In genomic region chr12:56029666-56030293, GRCh38 we compare ENCODE assay signal across 8 cellular contexts. TPM values are rescaled to one million over a fixed set of nuclear protein-coding genes. Genes with fewer than 3 reads are reported as not detected.
DNase-seq lines count a peak whose midpoint lies in the region; ATAC-seq, FAIRE-seq and TF ChIP-seq lines count a peak whose summit lies in the region.

No MANE protein-coding gene starts in this region.

- in situ Hi-C loops in K562 (cut with MboI), result loop anchor here (5.0 to 10.0 kb wide), 3 partner anchors 32 to 292 kb away; partner anchors contain the start of genes ORMDL2, SARNP and SUOX

- intact Hi-C loops in K562 (cut with micrococcal nuclease), result loop anchor here (1.0 kb wide), 1 partner anchor 33 kb away; no protein-coding TSS in a partner anchor

- H2AFZ ChIP-seq in K562 (ENCODE audit: low read depth, low read length), result no peak overlapping the region

- H3K9ac ChIP-seq in K562 (ENCODE audit: insufficient read depth in 1 of 2, low read depth in 2 of 2, low read length in 2 of 2), result no peak overlapping the region

- POLR2A ChIA-PET in K562 (lab: Yijun Ruan, JAX), result interaction anchor here (0.6 to 1.4 kb wide), 10 partner anchors 9 to 311 kb away, joined by 3 to 9 read pairs (median 4); partner anchors contain the start of genes RAB5B, RPS26 and SUOX

- WGBS in K562 (ENCODE audit: insufficient coverage, low coverage, missing lambda C conversion rate), result 87% methylated on average over 6 of the region's 6 CpGs
- WGBS in suprapubic skin, result 86% methylated on average over 6 of the region's 6 CpGs

- H3K27me3 ChIP-seq in K562 (ENCODE audit: control insufficient read depth in 2 of 2, insufficient read depth in 2 of 2, low read length in 2 of 2), result no peaks in the 10 kb centered on the region
- no peaks in the 10 kb centered on the region for H3K27me3 ChIP-seq in kidney epithelial cell (ENCODE audit: control insufficient read depth, insufficient read depth, low read length)
- no peaks in the 10 kb centered on the region for H3K27me3 ChIP-seq in suprapubic skin

- H3K9me3 ChIP-seq in K562 (replicated peaks; ENCODE audit: control insufficient read depth, insufficient read depth, low read depth, low read length) (no peaks in the 10 kb centered on the region), suprapubic skin (no peaks in the 10 kb centered on the region)

- TF ChIP-seq RAD21 in K562 (CRISPR knock-in tag; conservative IDR thresholded peaks at IDR 0.05 in 1 of 2, IDR thresholded peaks at IDR 0.05 in 1 of 2), result peak; percentile 77 to 87

- TF ChIP-seq EP300 in K562 (IDR thresholded peaks at IDR 0.05; ENCODE audit: low read length) (no peak), suprapubic skin (IDR thresholded peaks at IDR 0.05) (no peak)

- H3K4me2 ChIP-seq in K562 (ENCODE audit: insufficient read depth, low read length), result no peak overlapping the region

- CTCF ChIA-PET in K562 (lab: Yijun Ruan, JAX; ENCODE audit: low intra/inter-chr PET ratio), result interaction anchor here (1.3 to 2.2 kb wide), 2 partner anchors 34 to 292 kb away, joined by 4 to 35 read pairs; partner anchors contain the start of gene SUOX

- BruUV-seq in K562 (replicated peaks; lab: Mats Ljungman, UMichigan), result no TSS peak

- FAIRE-seq in K562 (lab: Jason Lieb, UNC), result peak; percentile 96

- no peaks in the 10 kb centered on the region for H3K9me1 ChIP-seq in K562 (ENCODE audit: control insufficient read depth, insufficient read depth, low read length)

- peak; percentile 97 for ATAC-seq in K562
- ATAC-seq in HG03025 (IDR thresholded peaks at IDR 0.05; ENCODE audit: low FRiP score, unreplicated experiment), result no peak

- H4K20me1 ChIP-seq in K562 (replicated peaks; ENCODE audit: control insufficient read depth, insufficient read depth, low read length), result no peaks in the 10 kb centered on the region

- peak; percentile 71 to 74 (median 73) for TF ChIP-seq CTCF in K562 (IDR thresholded peaks at IDR 0.05 in 2 of 3, conservative IDR thresholded peaks at IDR 0.05 in 1 of 3; ENCODE audit: insufficient read depth in 2 of 3, low read depth in 1 of 3, low read length in 3 of 3)
- TF ChIP-seq CTCF in kidney epithelial cell (IDR thresholded peaks at IDR 0.05; ENCODE audit: insufficient read depth, low read length, poor library complexity, severe bottlenecking), result peak; percentile 85
- TF ChIP-seq CTCF in suprapubic skin (IDR thresholded peaks at IDR 0.05), result peak; percentile 45 to 60

- DNase-seq in NCI-H2171 (lab: John Stamatoyannopoulos, UW) (peak; percentile 2), NCI-H2171 treated with DMSO at 0.1 percent for 48 hours (lab: John Stamatoyannopoulos, UW) (no peak), HT1080 (ENCODE audit: low read depth) (peak; percentile 48), SIG-M5 (lab: John Stamatoyannopoulos, UW) (peak; percentile 5), K562 (ENCODE audit: extremely low read depth in 1 of 4, low spot score in 3 of 4) (peak; percentile 56 to 75 (median 65)), kidney epithelial cell (ENCODE audit: low read depth) (no peak), suprapubic skin (ENCODE audit: low spot score in 2 of 2) (no peak)

- H3K4me1 ChIP-seq in K562 (replicated peaks in 1 of 2; ENCODE audit: control insufficient read depth in 2 of 2, insufficient read depth in 2 of 2, low read length in 2 of 2) (peaks cover 0 to 6% of the 10 kb centered on the region in 2 experiments; a peak in 1 of 5 replicates), suprapubic skin (peaks cover 12% of the 10 kb centered on the region)

- TF ChIP-seq POLR2A in K562 (conservative IDR thresholded peaks at IDR 0.05) (no peak), suprapubic skin (IDR thresholded peaks at IDR 0.05) (no peak)

- H3K36me3 ChIP-seq in K562 (ENCODE audit: control insufficient read depth, insufficient read depth, low read length) (peaks cover 89% of the 10 kb centered on the region), kidney epithelial cell (ENCODE audit: control insufficient read depth, insufficient read depth, low read length) (no peaks in the 10 kb centered on the region), suprapubic skin (peaks cover 47% of the 10 kb centered on the region)

- H3K4me3 ChIP-seq in K562 (no peak overlapping the region), kidney epithelial cell (ENCODE audit: low read depth, low read length) (no peak overlapping the region), suprapubic skin (no peak overlapping the region)

- H3K79me2 ChIP-seq in K562 (ENCODE audit: control insufficient read depth, insufficient read depth, low read length), result peaks cover under 1% of the 10 kb centered on the region; the same call in 1 of the 3 replicates

- H3K27ac ChIP-seq in K562 (ENCODE audit: extremely low read depth, low read depth, low read length) (no peak overlapping the region), suprapubic skin (peak overlapping the region; percentile 32)

RNA-seq across cellular contexts. Expression of gene IKZF4, which starts 8.9 kb away (rescaled TPM):
- 0.80 and 1.9 TPM in 2 replicates for total RNA-seq in HT1080 (2014; rRNA removed; shearing (Covaris generic))
- 3.9 and 4.3 TPM in 2 replicates for polyA plus RNA-seq in HT1080 (2015; cell fraction: cytosol; rRNA removed)
- polyA plus RNA-seq in HT1080 (2015; cell fraction: nucleus; rRNA removed), result 4.1 and 4.3 TPM in 2 replicates
- 32.0 and 35.8 TPM in 2 replicates for total RNA-seq in K562 (2011; cell fraction: chromatin; rRNA removed; ENCODE audit: low replicate concordance)
- 14.9 and 21.0 TPM in 2 replicates for total RNA-seq in K562 (2011; cell fraction: nucleolus; rRNA removed)
- 29.4 and 36.0 TPM in 2 replicates for total RNA-seq in K562 (2011; cell fraction: nucleoplasm; rRNA removed)
- total RNA-seq in K562 (2014; rRNA removed) (1.9 and 3.9 TPM in 2 replicates), K562 (2014; rRNA removed; fragmentation: Illumina TruSeq; extraction: Trizol) (2.8 TPM in 2 replicates), K562 (2015; rRNA removed; fragmentation: Illumina TruSeq; extraction: Trizol) (3.6 and 4.6 TPM in 2 replicates), K562 (2021) (16.0 and 16.3 TPM in 2 replicates), kidney epithelial cell (5.7 and 5.8 TPM in 2 replicates), suprapubic skin (10 to 100 TPM in 1 of 4 donors, 1 to 10 TPM in 3; 3.2 to 10.5 (median 3.8) TPM)
- polyA plus RNA-seq in K562 (2011; rRNA removed) (6.7 and 8.2 TPM in 2 replicates), K562 (2014; fragmentation: Illumina TruSeq; extraction: Trizol) (13.5 and 16.0 TPM in 2 replicates), K562 (2014; fragmentation: Nextera tagmentation; extraction: Ambion mirVana) (1 to 10 TPM; 2.8 to 3.6 TPM), K562 (2014; rRNA removed) (6.4 and 10.2 TPM in 2 replicates)
- 7.7 and 10.7 TPM in 2 replicates for polyA plus RNA-seq in K562 (2011; cell fraction: cytosol; rRNA removed)
- 19.0 and 35.6 TPM in 2 replicates for polyA plus RNA-seq in K562 (2011; cell fraction: nucleus; rRNA removed)
- polyA plus RNA-seq in K562 (2012), result 9.7 and 17.3 TPM in 2 replicates
- polyA minus RNA-seq in K562 (2011; rRNA and poly(A)+ RNA removed), result 8.0 and 8.6 TPM in 2 replicates
- polyA minus RNA-seq in K562 (2011; cell fraction: cytosol; rRNA and poly(A)+ RNA removed), result 10.7 and 13.7 TPM in 2 replicates
- polyA minus RNA-seq in K562 (2011; cell fraction: nucleus; rRNA and poly(A)+ RNA removed), result 5.8 and 6.8 TPM in 2 replicates

RNA-seq across cellular contexts. Expression of gene RPS26, which starts 11.9 kb away (rescaled TPM):
- 855 and 1,056 TPM in 2 replicates for total RNA-seq in HT1080 (2014; rRNA removed; shearing (Covaris generic))
- polyA plus RNA-seq in HT1080 (2015; cell fraction: cytosol; rRNA removed), result 643 and 2,329 TPM in 2 replicates
- polyA plus RNA-seq in HT1080 (2015; cell fraction: nucleus; rRNA removed), result 495 and 694 TPM in 2 replicates
- 81.1 and 108 TPM in 2 replicates for total RNA-seq in K562 (2011; cell fraction: chromatin; rRNA removed; ENCODE audit: low replicate concordance)
- total RNA-seq in K562 (2011; cell fraction: nucleolus; rRNA removed), result 111 and 126 TPM in 2 replicates
- 132 and 142 TPM in 2 replicates for total RNA-seq in K562 (2011; cell fraction: nucleoplasm; rRNA removed)
- total RNA-seq in K562 (2014; rRNA removed) (352 and 493 TPM in 2 replicates), K562 (2014; rRNA removed; fragmentation: Illumina TruSeq; extraction: Trizol) (788 and 907 TPM in 2 replicates), K562 (2015; rRNA removed; fragmentation: Illumina TruSeq; extraction: Trizol) (746 and 852 TPM in 2 replicates), K562 (2021) (59.8 and 70.2 TPM in 2 replicates), kidney epithelial cell (1,382 and 1,633 TPM in 2 replicates), suprapubic skin (1,000 to 10,000 TPM in 2 of 4 donors, 100 to 1,000 TPM in 2; 600 to 3,046 (median 910) TPM)
- polyA plus RNA-seq in K562 (2011; rRNA removed) (376 and 443 TPM in 2 replicates), K562 (2014; fragmentation: Illumina TruSeq; extraction: Trizol) (658 and 1,033 TPM in 2 replicates), K562 (2014; fragmentation: Nextera tagmentation; extraction: Ambion mirVana) (1,000 to 10,000 TPM; 1,319 to 1,589 TPM), K562 (2014; rRNA removed) (403 and 523 TPM in 2 replicates)
- 954 and 1,184 TPM in 2 replicates for polyA plus RNA-seq in K562 (2011; cell fraction: cytosol; rRNA removed)
- polyA plus RNA-seq in K562 (2011; cell fraction: nucleus; rRNA removed), result 224 and 243 TPM in 2 replicates
- 372 and 548 TPM in 2 replicates for polyA plus RNA-seq in K562 (2012)
- 556 and 722 TPM in 2 replicates for polyA minus RNA-seq in K562 (2011; rRNA and poly(A)+ RNA removed)
- 78.1 and 105 TPM in 2 replicates for polyA minus RNA-seq in K562 (2011; cell fraction: cytosol; rRNA and poly(A)+ RNA removed)
- polyA minus RNA-seq in K562 (2011; cell fraction: nucleus; rRNA and poly(A)+ RNA removed), result 51.7 and 82.0 TPM in 2 replicates

RNA-seq across cellular contexts. Expression of gene SUOX, which starts 32.7 kb away (rescaled TPM):
- total RNA-seq in HT1080 (2014; rRNA removed; shearing (Covaris generic)), result 15.7 and 15.9 TPM in 2 replicates
- 10.5 and 10.9 TPM in 2 replicates for polyA plus RNA-seq in HT1080 (2015; cell fraction: cytosol; rRNA removed)
- 19.3 and 24.7 TPM in 2 replicates for polyA plus RNA-seq in HT1080 (2015; cell fraction: nucleus; rRNA removed)
- 64.5 and 126 TPM in 2 replicates for total RNA-seq in K562 (2011; cell fraction: chromatin; rRNA removed; ENCODE audit: low replicate concordance)
- total RNA-seq in K562 (2011; cell fraction: nucleolus; rRNA removed), result 67.9 and 78.4 TPM in 2 replicates
- 78.7 and 91.5 TPM in 2 replicates for total RNA-seq in K562 (2011; cell fraction: nucleoplasm; rRNA removed)
- 21.3 and 30.1 TPM in 2 replicates for total RNA-seq in K562 (2014; rRNA removed)
- total RNA-seq in K562 (2014; rRNA removed; fragmentation: Illumina TruSeq; extraction: Trizol), result 18.1 and 22.9 TPM in 2 replicates
- total RNA-seq in K562 (2015; rRNA removed; fragmentation: Illumina TruSeq; extraction: Trizol), result 29.9 and 30.0 TPM in 2 replicates
- 23.7 and 25.8 TPM in 2 replicates for total RNA-seq in K562 (2021)
- polyA plus RNA-seq in K562 (2011; rRNA removed), result 31.2 and 31.5 TPM in 2 replicates
- polyA plus RNA-seq in K562 (2011; cell fraction: cytosol; rRNA removed), result 33.1 and 43.9 TPM in 2 replicates
- polyA plus RNA-seq in K562 (2011; cell fraction: nucleus; rRNA removed), result 62.5 and 76.6 TPM in 2 replicates
- 26.9 and 29.9 TPM in 2 replicates for polyA plus RNA-seq in K562 (2012)
- polyA plus RNA-seq in K562 (2014; fragmentation: Illumina TruSeq; extraction: Trizol), result 32.2 and 39.7 TPM in 2 replicates
- 10 to 100 TPM in 1 of 2 experiments, 1 to 10 TPM in 1; 9.2 to 21.6 TPM for polyA plus RNA-seq in K562 (2014; fragmentation: Nextera tagmentation; extraction: Ambion mirVana)
- polyA plus RNA-seq in K562 (2014; rRNA removed), result 25.4 and 27.9 TPM in 2 replicates
- polyA minus RNA-seq in K562 (2011; rRNA and poly(A)+ RNA removed), result 30.3 and 35.2 TPM in 2 replicates
- 16.8 and 19.6 TPM in 2 replicates for polyA minus RNA-seq in K562 (2011; cell fraction: cytosol; rRNA and poly(A)+ RNA removed)
- polyA minus RNA-seq in K562 (2011; cell fraction: nucleus; rRNA and poly(A)+ RNA removed), result 24.4 and 37.4 TPM in 2 replicates
- total RNA-seq in kidney epithelial cell, result 12.0 and 18.0 TPM in 2 replicates
- total RNA-seq in suprapubic skin, result 10 to 100 TPM; 18.7 to 25.6 (median 22.9) TPM

RNA-seq across cellular contexts. Expression of gene ERBB3, which starts 50.2 kb away (rescaled TPM):
- total RNA-seq in HT1080 (2014; rRNA removed; shearing (Covaris generic)), result 1.2 and 1.4 TPM in 2 replicates
- 0.49 and 1.0 TPM in 2 replicates for polyA plus RNA-seq in HT1080 (2015; cell fraction: cytosol; rRNA removed)
- 0.16 and 0.26 TPM in 2 replicates for polyA plus RNA-seq in HT1080 (2015; cell fraction: nucleus; rRNA removed)
- total RNA-seq in K562 (2011; cell fraction: chromatin; rRNA removed; ENCODE audit: low replicate concordance), result 26.3 and 40.1 TPM in 2 replicates
- 15.7 and 18.8 TPM in 2 replicates for total RNA-seq in K562 (2011; cell fraction: nucleolus; rRNA removed)
- 18.2 and 30.1 TPM in 2 replicates for total RNA-seq in K562 (2011; cell fraction: nucleoplasm; rRNA removed)
- total RNA-seq in K562 (2014; rRNA removed), result 3.6 and 4.2 TPM in 2 replicates
- total RNA-seq in K562 (2014; rRNA removed; fragmentation: Illumina TruSeq; extraction: Trizol), result 2.6 and 3.1 TPM in 2 replicates
- 2.0 and 2.6 TPM in 2 replicates for total RNA-seq in K562 (2015; rRNA removed; fragmentation: Illumina TruSeq; extraction: Trizol)
- total RNA-seq in K562 (2021), result 5.1 and 5.5 TPM in 2 replicates
- 5.3 and 12.2 TPM in 2 replicates for polyA plus RNA-seq in K562 (2011; rRNA removed)
- 2.8 and 9.7 TPM in 2 replicates for polyA plus RNA-seq in K562 (2011; cell fraction: cytosol; rRNA removed)
- 5.9 and 15.1 TPM in 2 replicates for polyA plus RNA-seq in K562 (2011; cell fraction: nucleus; rRNA removed)
- polyA plus RNA-seq in K562 (2012), result 2.7 and 9.2 TPM in 2 replicates
- 4.0 and 5.4 TPM in 2 replicates for polyA plus RNA-seq in K562 (2014; fragmentation: Illumina TruSeq; extraction: Trizol)
- polyA plus RNA-seq in K562 (2014; fragmentation: Nextera tagmentation; extraction: Ambion mirVana), result 1 to 10 TPM; 1.5 to 1.8 TPM
- 3.8 and 7.4 TPM in 2 replicates for polyA plus RNA-seq in K562 (2014; rRNA removed)
- polyA minus RNA-seq in K562 (2011; rRNA and poly(A)+ RNA removed), result 9.6 and 21.6 TPM in 2 replicates
- polyA minus RNA-seq in K562 (2011; cell fraction: cytosol; rRNA and poly(A)+ RNA removed), result 5.8 and 11.6 TPM in 2 replicates
- polyA minus RNA-seq in K562 (2011; cell fraction: nucleus; rRNA and poly(A)+ RNA removed), result 6.5 and 19.8 TPM in 2 replicates
- 12.3 and 17.3 TPM in 2 replicates for total RNA-seq in kidney epithelial cell
- total RNA-seq in suprapubic skin, result 100 to 1,000 TPM; 147 to 226 (median 181) TPM

RNA-seq across cellular contexts. Expression of gene RAB5B, which starts 55.9 kb away (rescaled TPM):
- total RNA-seq in HT1080 (2014; rRNA removed; shearing (Covaris generic)), result 25.8 and 34.4 TPM in 2 replicates
- polyA plus RNA-seq in HT1080 (2015; cell fraction: cytosol; rRNA removed), result 56.4 and 63.0 TPM in 2 replicates
- 53.4 and 56.7 TPM in 2 replicates for polyA plus RNA-seq in HT1080 (2015; cell fraction: nucleus; rRNA removed)
- 74.2 and 106 TPM in 2 replicates for total RNA-seq in K562 (2011; cell fraction: chromatin; rRNA removed; ENCODE audit: low replicate concordance)
- total RNA-seq in K562 (2011; cell fraction: nucleolus; rRNA removed), result 56.2 and 58.3 TPM in 2 replicates
- 79.6 and 100 TPM in 2 replicates for total RNA-seq in K562 (2011; cell fraction: nucleoplasm; rRNA removed)
- 14.3 and 18.2 TPM in 2 replicates for total RNA-seq in K562 (2014; rRNA removed)
- 24.7 and 25.2 TPM in 2 replicates for total RNA-seq in K562 (2014; rRNA removed; fragmentation: Illumina TruSeq; extraction: Trizol)
- total RNA-seq in K562 (2015; rRNA removed; fragmentation: Illumina TruSeq; extraction: Trizol), result 20.8 and 22.0 TPM in 2 replicates
- total RNA-seq in K562 (2021), result 33.7 and 35.1 TPM in 2 replicates
- polyA plus RNA-seq in K562 (2011; rRNA removed), result 73.8 and 79.6 TPM in 2 replicates
- polyA plus RNA-seq in K562 (2011; cell fraction: cytosol; rRNA removed), result 46.7 and 81.7 TPM in 2 replicates
- 47.0 and 59.0 TPM in 2 replicates for polyA plus RNA-seq in K562 (2011; cell fraction: nucleus; rRNA removed)
- 30.1 and 47.5 TPM in 2 replicates for polyA plus RNA-seq in K562 (2012)
- 39.7 and 49.4 TPM in 2 replicates for polyA plus RNA-seq in K562 (2014; fragmentation: Illumina TruSeq; extraction: Trizol)
- polyA plus RNA-seq in K562 (2014; fragmentation: Nextera tagmentation; extraction: Ambion mirVana), result 10 to 100 TPM in 1 of 2 experiments, 1 to 10 TPM in 1; 6.8 to 12.2 TPM
- 29.5 and 37.1 TPM in 2 replicates for polyA plus RNA-seq in K562 (2014; rRNA removed)
- polyA minus RNA-seq in K562 (2011; rRNA and poly(A)+ RNA removed), result 71.3 and 77.5 TPM in 2 replicates
- 31.7 and 33.6 TPM in 2 replicates for polyA minus RNA-seq in K562 (2011; cell fraction: cytosol; rRNA and poly(A)+ RNA removed)
- polyA minus RNA-seq in K562 (2011; cell fraction: nucleus; rRNA and poly(A)+ RNA removed), result 13.5 and 26.8 TPM in 2 replicates
- total RNA-seq in kidney epithelial cell, result 78.2 and 81.0 TPM in 2 replicates
- 100 to 1,000 TPM in 3 of 4 donors, 10 to 100 TPM in 1; 97.1 to 143 (median 114) TPM for total RNA-seq in suprapubic skin

Comparison
In these comparisons a context has a peak if more than half of its experiments do, and no peak if none do; other contexts are left out.
1. DNase-seq: peak in NCI-H2171 (single experiment), HT1080 (single experiment), SIG-M5 (single experiment) and K562 (4 of 4); none in NCI-H2171 treated with DMSO at 0.1 percent for 48 hours (single experiment), kidney epithelial cell (single experiment) and suprapubic skin (0 of 2).
2. Peak in every context shown above with its lines, with median percentiles within 50 percentile points of each other: CTCF ChIP-seq.